In genomic region chr4:172887959-172888358, GRCh38 we compare ENCODE assay signal across 25 cellular contexts.
"Had no signal": no experiment of that assay in that cellular context is flagged by ENCODE, and none has a peak within 500 bp of the region (broad histone marks: within the 10 kb centered on the region; RNA-seq: fewer than 3 reads in every experiment).

No MANE protein-coding gene starts in this region.

- H3K4me1 ChIP-seq: colonic mucosa, esophagus muscularis mucosa, esophagus squamous epithelium, foreskin keratinocyte, gastrocnemius medialis, gastroesophageal sphincter, heart left ventricle, heart right ventricle had no signal

- H3K9me3 ChIP-seq: colonic mucosa, esophagus squamous epithelium had no signal

- DNase-seq: colonic mucosa; cortex of kidney; dermis blood vessel endothelial cell; dorsolateral prefrontal cortex; effector CD4-positive, alpha-beta T cell; effector CD8-positive, alpha-beta T cell; effector memory CD4-positive, alpha-beta T cell; effector memory CD8-positive, alpha-beta T cell; endodermal cell; erythroblast; esophagus squamous epithelium; foreskin fibroblast; foreskin keratinocyte; foreskin melanocyte; gastrocnemius medialis; glutamatergic neuron; head of caudate nucleus; heart left ventricle; heart right ventricle had no signal

- H3K36me3 ChIP-seq: colonic mucosa, esophagus muscularis mucosa, esophagus squamous epithelium, gastrocnemius medialis, gastroesophageal sphincter, heart left ventricle, heart right ventricle had no signal

- H3K27ac ChIP-seq: colonic mucosa, coronary artery, dorsolateral prefrontal cortex, epithelial cell of prostate, esophagus muscularis mucosa, esophagus squamous epithelium, foreskin keratinocyte, gastrocnemius medialis, gastroesophageal sphincter, heart left ventricle, heart right ventricle, hepatocyte had no signal

- H3K4me3 ChIP-seq: colonic mucosa, coronary artery, dorsolateral prefrontal cortex, esophagus muscularis mucosa, esophagus squamous epithelium, gastrocnemius medialis, gastroesophageal sphincter, heart left ventricle, heart right ventricle, hepatocyte had no signal

- H3K27me3 ChIP-seq: colonic mucosa, dorsolateral prefrontal cortex, esophagus muscularis mucosa, esophagus squamous epithelium, foreskin keratinocyte, gastrocnemius medialis, gastroesophageal sphincter, heart left ventricle, heart right ventricle, hepatocyte had no signal

- ATAC-seq: effector memory CD8-positive, alpha-beta T cell; esophagus mucosa; foreskin keratinocyte; gastrocnemius medialis; gastroesophageal sphincter; heart left ventricle; heart right ventricle had no signal
